Comparison of ENCODE assay signal across 1 cellular context in the genomic region with DNA sequence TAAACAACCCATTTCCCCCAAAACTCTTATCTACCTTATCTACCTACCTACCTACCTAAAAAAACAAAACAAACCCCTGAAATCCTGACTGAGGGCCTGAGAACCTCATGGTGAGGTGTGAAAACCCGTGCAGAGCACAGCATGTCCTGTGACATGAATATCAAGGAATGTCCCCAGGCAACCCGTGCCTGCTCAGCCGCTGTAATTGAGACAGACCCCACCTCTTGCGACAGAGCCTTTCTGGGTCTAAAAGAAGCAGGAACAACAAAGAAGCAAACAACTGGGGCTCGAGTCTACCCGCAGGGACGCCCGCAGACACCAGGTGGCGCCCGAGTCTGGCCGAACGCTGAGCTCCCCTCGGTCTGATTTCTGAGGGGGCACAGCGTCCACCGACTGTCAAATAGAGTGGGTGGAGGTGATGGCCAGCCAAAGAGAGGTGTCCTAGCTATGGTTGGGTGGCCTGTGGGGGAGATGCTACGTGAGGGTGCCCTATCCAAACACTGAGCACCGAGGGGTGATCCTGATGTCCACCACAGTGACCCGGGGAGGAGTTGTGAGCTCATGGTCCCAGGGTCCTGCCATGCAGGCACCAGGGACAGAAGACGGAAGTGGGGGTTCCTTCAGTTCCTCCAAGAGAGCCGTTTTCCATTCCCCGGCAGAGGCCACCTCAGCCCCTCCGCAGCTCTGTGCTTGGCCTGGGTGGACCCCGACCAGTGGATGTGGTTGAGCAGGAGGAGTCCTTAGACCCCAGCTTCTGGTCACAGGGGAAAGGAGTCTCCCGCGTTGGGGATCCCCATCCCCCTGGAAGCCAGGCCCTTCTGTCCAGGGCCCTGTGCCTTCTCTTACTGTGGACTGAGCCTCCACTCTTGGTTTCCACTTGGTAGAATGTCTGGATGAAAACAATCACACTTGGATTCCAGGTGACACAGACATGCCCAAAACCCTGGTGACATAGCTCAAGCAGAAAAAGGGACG.
TF ChIP-seq lines count a peak whose summit lies in the region.

No MANE protein-coding gene starts in this region.

TF ChIP-seq in HepG2, 621 proteins besides CTCF, POLR2A, EP300 and RAD21 (continued from another document and continues in another):
- TF ChIP-seq MNT (IDR thresholded peaks at IDR 0.05) (peak; percentile 21; the same call in 1 of the 2 replicates), ZNF468 (CRISPR knock-in tag; IDR thresholded peaks at IDR 0.05) (no peak), ZNF512 (CRISPR knock-in tag; IDR thresholded peaks at IDR 0.05) (no peak), ZFYVE20 (CRISPR knock-in tag; IDR thresholded peaks at IDR 0.05; ENCODE audit: borderline replicate concordance, low read depth) (no peak), ERF (CRISPR knock-in tag; IDR thresholded peaks at IDR 0.05) (peak; percentile 58), IKZF1 (IDR thresholded peaks at IDR 0.05) (no peak), GATA4 (IDR thresholded peaks at IDR 0.05; ENCODE audit: borderline replicate concordance, low read depth) (no peak), ZNF747 (CRISPR knock-in tag; IDR thresholded peaks at IDR 0.05; ENCODE audit: borderline replicate concordance) (no peak), ZNF326 (CRISPR knock-in tag; IDR thresholded peaks at IDR 0.05; ENCODE audit: borderline replicate concordance) (no peak), ARID3A (IDR thresholded peaks at IDR 0.05; ENCODE audit: low read depth, low read length) (no peak), ZNF670 (CRISPR knock-in tag; IDR thresholded peaks at IDR 0.05; ENCODE audit: borderline replicate concordance) (no peak), HHEX (CRISPR knock-in tag; IDR thresholded peaks at IDR 0.05) (no peak), ZNF552 (CRISPR knock-in tag; IDR thresholded peaks at IDR 0.05; ENCODE audit: borderline replicate concordance) (no peak), SP140L (CRISPR knock-in tag; IDR thresholded peaks at IDR 0.05; ENCODE audit: borderline replicate concordance) (no peak), AHR (CRISPR knock-in tag; IDR thresholded peaks at IDR 0.05) (peak; percentile 64; the same call in 1 of the 2 replicates), SOX6 (IDR thresholded peaks at IDR 0.05) (no peak), SOX6 (CRISPR knock-in tag; IDR thresholded peaks at IDR 0.05) (peak; percentile 34; the same call in 1 of the 2 replicates), ZNF773 (CRISPR knock-in tag; IDR thresholded peaks at IDR 0.05; ENCODE audit: borderline replicate concordance) (no peak), IRF2 (CRISPR knock-in tag; IDR thresholded peaks at IDR 0.05) (no peak), ZBTB26 (CRISPR knock-in tag; IDR thresholded peaks at IDR 0.05; ENCODE audit: borderline replicate concordance) (no peak; the same call in 1 of the 2 replicates), SP5 (CRISPR knock-in tag; IDR thresholded peaks at IDR 0.05; ENCODE audit: borderline replicate concordance, low read depth) (0 out of 2 replicates have a peak, but pooled peaks have one; percentile 9), MAZ (IDR thresholded peaks at IDR 0.05; ENCODE audit: borderline replicate concordance, low read depth, low read length) (no peak), MAZ (CRISPR knock-in tag; IDR thresholded peaks at IDR 0.05; ENCODE audit: low read depth) (no peak), ATF2 (CRISPR knock-in tag; IDR thresholded peaks at IDR 0.05) (0 out of 2 replicates have a peak, but pooled peaks have one; percentile 19), FOXK1 (CRISPR knock-in tag; IDR thresholded peaks at IDR 0.05; ENCODE audit: borderline replicate concordance, low read depth) (no peak), SYNCRIP (IDR thresholded peaks at IDR 0.05; ENCODE audit: insufficient read depth, low read depth, low read length) (no peak), NCOA1 (CRISPR knock-in tag; IDR thresholded peaks at IDR 0.05) (no peak), NCOR1 (IDR thresholded peaks at IDR 0.05; ENCODE audit: borderline replicate concordance, low read length) (no peak), XBP1 (CRISPR knock-in tag; IDR thresholded peaks at IDR 0.05) (no peak), SKI (IDR thresholded peaks at IDR 0.05; ENCODE audit: partially characterized antibody) (no peak), SMAD3 (CRISPR knock-in tag; IDR thresholded peaks at IDR 0.05) (0 out of 2 replicates have a peak, but pooled peaks have one; percentile 48), YEATS2 (CRISPR knock-in tag; IDR thresholded peaks at IDR 0.05; ENCODE audit: borderline replicate concordance) (peak; percentile 50; the same call in 1 of the 2 replicates)
- TF ChIP-seq, protein P1, sequence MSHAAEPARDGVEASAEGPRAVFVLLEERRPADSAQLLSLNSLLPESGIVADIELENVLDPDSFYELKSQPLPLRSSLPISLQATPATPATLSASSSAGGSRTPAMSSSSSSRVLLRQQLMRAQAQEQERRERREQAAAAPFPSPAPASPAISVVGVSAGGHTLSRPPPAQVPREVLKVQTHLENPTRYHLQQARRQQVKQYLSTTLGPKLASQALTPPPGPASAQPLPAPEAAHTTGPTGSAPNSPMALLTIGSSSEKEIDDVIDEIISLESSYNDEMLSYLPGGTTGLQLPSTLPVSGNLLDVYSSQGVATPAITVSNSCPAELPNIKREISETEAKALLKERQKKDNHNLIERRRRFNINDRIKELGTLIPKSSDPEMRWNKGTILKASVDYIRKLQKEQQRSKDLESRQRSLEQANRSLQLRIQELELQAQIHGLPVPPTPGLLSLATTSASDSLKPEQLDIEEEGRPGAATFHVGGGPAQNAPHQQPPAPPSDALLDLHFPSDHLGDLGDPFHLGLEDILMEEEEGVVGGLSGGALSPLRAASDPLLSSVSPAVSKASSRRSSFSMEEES (CRISPR knock-in tag; IDR thresholded peaks at IDR 0.05): no peak
- TF ChIP-seq, protein P2, sequence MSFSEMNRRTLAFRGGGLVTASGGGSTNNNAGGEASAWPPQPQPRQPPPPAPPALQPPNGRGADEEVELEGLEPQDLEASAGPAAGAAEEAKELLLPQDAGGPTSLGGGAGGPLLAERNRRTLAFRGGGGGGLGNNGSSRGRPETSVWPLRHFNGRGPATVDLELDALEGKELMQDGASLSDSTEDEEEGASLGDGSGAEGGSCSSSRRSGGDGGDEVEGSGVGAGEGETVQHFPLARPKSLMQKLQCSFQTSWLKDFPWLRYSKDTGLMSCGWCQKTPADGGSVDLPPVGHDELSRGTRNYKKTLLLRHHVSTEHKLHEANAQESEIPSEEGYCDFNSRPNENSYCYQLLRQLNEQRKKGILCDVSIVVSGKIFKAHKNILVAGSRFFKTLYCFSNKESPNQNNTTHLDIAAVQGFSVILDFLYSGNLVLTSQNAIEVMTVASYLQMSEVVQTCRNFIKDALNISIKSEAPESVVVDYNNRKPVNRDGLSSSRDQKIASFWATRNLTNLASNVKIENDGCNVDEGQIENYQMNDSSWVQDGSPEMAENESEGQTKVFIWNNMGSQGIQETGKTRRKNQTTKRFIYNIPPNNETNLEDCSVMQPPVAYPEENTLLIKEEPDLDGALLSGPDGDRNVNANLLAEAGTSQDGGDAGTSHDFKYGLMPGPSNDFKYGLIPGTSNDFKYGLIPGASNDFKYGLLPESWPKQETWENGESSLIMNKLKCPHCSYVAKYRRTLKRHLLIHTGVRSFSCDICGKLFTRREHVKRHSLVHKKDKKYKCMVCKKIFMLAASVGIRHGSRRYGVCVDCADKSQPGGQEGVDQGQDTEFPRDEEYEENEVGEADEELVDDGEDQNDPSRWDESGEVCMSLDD (CRISPR knock-in tag; IDR thresholded peaks at IDR 0.05; ENCODE audit: borderline replicate concordance): no peak
- TF ChIP-seq, protein P3, sequence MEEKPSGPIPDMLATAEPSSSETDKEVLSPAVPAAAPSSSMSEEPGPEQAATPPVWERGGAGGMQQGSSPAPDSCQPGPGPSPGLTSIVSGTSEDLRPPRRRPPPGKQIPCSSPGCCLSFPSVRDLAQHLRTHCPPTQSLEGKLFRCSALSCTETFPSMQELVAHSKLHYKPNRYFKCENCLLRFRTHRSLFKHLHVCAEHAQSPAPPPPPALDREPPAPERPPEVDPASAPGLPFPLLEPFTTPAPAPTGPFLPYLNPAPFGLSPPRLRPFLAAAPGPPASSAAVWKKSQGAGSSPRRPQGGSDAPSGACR (CRISPR knock-in tag; IDR thresholded peaks at IDR 0.05): no peak
- TF ChIP-seq, protein P4, sequence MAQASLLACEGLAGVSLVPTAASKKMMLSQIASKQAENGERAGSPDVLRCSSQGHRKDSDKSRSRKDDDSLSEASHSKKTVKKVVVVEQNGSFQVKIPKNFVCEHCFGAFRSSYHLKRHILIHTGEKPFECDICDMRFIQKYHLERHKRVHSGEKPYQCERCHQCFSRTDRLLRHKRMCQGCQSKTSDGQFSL (CRISPR knock-in tag; IDR thresholded peaks at IDR 0.05): no peak
- TF ChIP-seq, protein P5, sequence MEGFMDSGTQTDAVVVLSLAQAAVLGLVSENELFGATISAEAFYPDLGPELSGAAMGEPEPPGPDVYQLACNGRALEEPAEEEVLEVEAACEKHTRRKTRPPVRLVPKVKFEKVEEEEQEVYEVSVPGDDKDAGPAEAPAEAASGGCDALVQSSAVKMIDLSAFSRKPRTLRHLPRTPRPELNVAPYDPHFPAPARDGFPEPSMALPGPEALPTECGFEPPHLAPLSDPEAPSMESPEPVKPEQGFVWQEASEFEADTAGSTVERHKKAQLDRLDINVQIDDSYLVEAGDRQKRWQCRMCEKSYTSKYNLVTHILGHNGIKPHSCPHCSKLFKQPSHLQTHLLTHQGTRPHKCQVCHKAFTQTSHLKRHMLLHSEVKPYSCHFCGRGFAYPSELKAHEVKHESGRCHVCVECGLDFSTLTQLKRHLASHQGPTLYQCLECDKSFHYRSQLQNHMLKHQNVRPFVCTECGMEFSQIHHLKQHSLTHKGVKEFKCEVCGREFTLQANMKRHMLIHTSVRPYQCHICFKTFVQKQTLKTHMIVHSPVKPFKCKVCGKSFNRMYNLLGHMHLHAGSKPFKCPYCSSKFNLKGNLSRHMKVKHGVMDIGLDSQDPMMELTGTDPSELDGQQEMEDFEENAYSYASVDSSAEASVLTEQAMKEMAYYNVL (CRISPR knock-in tag; IDR thresholded peaks at IDR 0.05; ENCODE audit: borderline replicate concordance): no peak
- TF ChIP-seq, protein P6, sequence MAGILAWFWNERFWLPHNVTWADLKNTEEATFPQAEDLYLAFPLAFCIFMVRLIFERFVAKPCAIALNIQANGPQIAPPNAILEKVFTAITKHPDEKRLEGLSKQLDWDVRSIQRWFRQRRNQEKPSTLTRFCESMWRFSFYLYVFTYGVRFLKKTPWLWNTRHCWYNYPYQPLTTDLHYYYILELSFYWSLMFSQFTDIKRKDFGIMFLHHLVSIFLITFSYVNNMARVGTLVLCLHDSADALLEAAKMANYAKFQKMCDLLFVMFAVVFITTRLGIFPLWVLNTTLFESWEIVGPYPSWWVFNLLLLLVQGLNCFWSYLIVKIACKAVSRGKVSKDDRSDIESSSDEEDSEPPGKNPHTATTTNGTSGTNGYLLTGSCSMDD (CRISPR knock-in tag; IDR thresholded peaks at IDR 0.05): no peak
